1 cellular context compared by ENCODE assay signal in genomic region chr12:92133795-92134637, GRCh38.
TF ChIP-seq lines count a peak whose summit lies in the region.

No MANE protein-coding gene starts in this region.

TF ChIP-seq in SK-N-SH, 30 proteins besides CTCF, POLR2A, EP300 and RAD21 (continued from another document):
- no peak for TF ChIP-seq ZBTB33 (IDR thresholded peaks at IDR 0.05; ENCODE audit: borderline replicate concordance, low read depth)
- no peak for TF ChIP-seq TAF1 (IDR thresholded peaks at IDR 0.05; ENCODE audit: borderline replicate concordance, low read depth, low read length)
- TF ChIP-seq NRF1 (IDR thresholded peaks at IDR 0.05; ENCODE audit: low read depth, low read length): no peak
- TF ChIP-seq TCF12 (IDR thresholded peaks at IDR 0.05): no peak
- TF ChIP-seq RCOR1 (IDR thresholded peaks at IDR 0.05; ENCODE audit: low read length): no peak
- TF ChIP-seq FOXJ3 (CRISPR knock-in tag; IDR thresholded peaks at IDR 0.05): no peak
- TF ChIP-seq SMC3 (IDR thresholded peaks at IDR 0.05; ENCODE audit: low read depth, low read length): no peak
- no peak for TF ChIP-seq MXI1 (IDR thresholded peaks at IDR 0.05; ENCODE audit: low read depth, low read length)
- TF ChIP-seq FOSL2 (IDR thresholded peaks at IDR 0.05; ENCODE audit: borderline replicate concordance, low read depth): no peak
- no peak for TF ChIP-seq TEAD4 (IDR thresholded peaks at IDR 0.05; ENCODE audit: borderline replicate concordance, insufficient read depth)
- no peak for TF ChIP-seq ELF1 (IDR thresholded peaks at IDR 0.05)
- no peak for TF ChIP-seq FOXM1 (IDR thresholded peaks at IDR 0.05; ENCODE audit: low read depth)
TF ChIP-seq in SK-N-SH: peak in this region for 0.
